In the genomic region with DNA sequence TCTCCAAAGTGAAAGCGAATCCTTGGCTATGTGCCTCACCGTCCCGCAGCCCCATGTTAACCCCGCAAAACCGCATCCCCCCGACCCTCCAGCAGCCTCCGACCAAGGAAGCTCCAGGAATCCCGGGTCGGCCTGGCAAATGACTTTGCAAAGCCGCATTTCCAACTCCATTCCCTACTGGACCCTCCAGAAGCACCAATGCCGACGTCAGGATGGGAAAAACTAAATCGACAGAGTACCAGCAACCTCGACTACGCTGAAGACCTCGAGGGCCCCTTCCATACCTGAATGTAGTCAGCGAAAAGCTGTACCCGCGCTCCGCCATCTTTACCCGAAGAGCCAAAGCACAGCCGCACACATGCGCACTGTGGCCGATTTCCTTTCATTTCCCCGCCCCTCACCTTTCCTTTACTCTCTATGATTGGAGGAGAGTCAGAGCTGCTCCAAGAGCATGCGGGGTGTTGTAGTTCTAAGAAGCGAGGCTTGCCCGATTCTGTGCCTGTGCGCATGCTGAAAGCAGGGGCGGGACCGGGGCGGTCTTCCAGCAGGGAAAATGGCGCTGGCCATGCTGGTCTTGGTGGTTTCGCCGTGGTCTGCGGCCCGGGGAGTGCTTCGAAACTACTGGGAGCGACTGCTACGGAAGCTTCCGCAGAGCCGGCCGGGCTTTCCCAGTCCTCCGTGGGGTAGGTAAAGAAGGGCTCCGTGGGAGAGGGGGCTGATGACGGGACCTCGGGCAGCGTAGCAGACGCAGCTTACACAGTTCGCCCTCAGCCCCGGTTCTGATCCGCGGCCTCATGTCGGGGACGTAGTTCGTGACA, we compare ENCODE assay signal across 1 cellular context.
TF ChIP-seq lines count a peak whose summit lies in the region.

TSS of gene MRPL32 (plus strand) at position 543 of the 818 bp plus-strand sequence. CDS start at position 554, 11 bp downstream.
TSS of gene PSMA2 (minus strand) at position 341 of the 818 bp plus-strand sequence. CDS start at position 325, 16 bp downstream.

TF ChIP-seq in A549, 52 proteins besides CTCF, POLR2A, EP300 and RAD21 (continued from another document):
- TF ChIP-seq PBX3 (IDR thresholded peaks at IDR 0.05) (no peak), JUNB (IDR thresholded peaks at IDR 0.05) (no peak), HDAC2 (IDR thresholded peaks at IDR 0.05) (no peak), ZSCAN20 (CRISPR knock-in tag; IDR thresholded peaks at IDR 0.05) (no peak), FOSB (CRISPR knock-in tag; IDR thresholded peaks at IDR 0.05) (no peak), CEBPB (IDR thresholded peaks at IDR 0.05) (no peak), RCOR1 (IDR thresholded peaks at IDR 0.05; ENCODE audit: low read depth, low read length) (no peak), BHLHE40 (IDR thresholded peaks at IDR 0.05; ENCODE audit: low read depth, low read length) (no peak), HOXB5 (CRISPR knock-in tag; IDR thresholded peaks at IDR 0.05) (no peak), USF2 (IDR thresholded peaks at IDR 0.05) (no peak), SMC3 (IDR thresholded peaks at IDR 0.05) (no peak), FOXS1 (CRISPR knock-in tag; IDR thresholded peaks at IDR 0.05) (no peak), NFE2L2 (conservative IDR thresholded peaks at IDR 0.05; ENCODE audit: low read length) (no peak), BCL3 (IDR thresholded peaks at IDR 0.05) (peak; percentile 69; the same call in 1 of the 3 replicates), ESRRA (IDR thresholded peaks at IDR 0.05; ENCODE audit: borderline replicate concordance, low read length) (no peak), TP53 (CRISPR knock-in tag; IDR thresholded peaks at IDR 0.05) (no peak), CHD2 (IDR thresholded peaks at IDR 0.05; ENCODE audit: low read length, partially characterized antibody) (no peak), CHD4 (IDR thresholded peaks at IDR 0.05; ENCODE audit: borderline replicate concordance) (no peak), HOXA7 (CRISPR knock-in tag; IDR thresholded peaks at IDR 0.05) (no peak), SREBF2 (IDR thresholded peaks at IDR 0.05) (no peak), CBX8 (IDR thresholded peaks at IDR 0.05) (no peak), JUN (IDR thresholded peaks at IDR 0.05) (peak; percentile 68 to 83; a peak in 4 of 5 replicates), CBX2 (IDR thresholded peaks at IDR 0.05; ENCODE audit: borderline replicate concordance, low read depth) (no peak), NR3C1 (IDR thresholded peaks at IDR 0.05) (no peak), EHF (CRISPR knock-in tag; IDR thresholded peaks at IDR 0.05) (no peak), NPAS2 (CRISPR knock-in tag; IDR thresholded peaks at IDR 0.05; ENCODE audit: borderline replicate concordance) (no peak), KDM1A (IDR thresholded peaks at IDR 0.05; ENCODE audit: low read depth) (no peak), MAZ (IDR thresholded peaks at IDR 0.05; ENCODE audit: borderline replicate concordance, low read depth, low read length) (no peak), HEYL (CRISPR knock-in tag; IDR thresholded peaks at IDR 0.05) (no peak), HOXB13 (CRISPR knock-in tag; IDR thresholded peaks at IDR 0.05; ENCODE audit: low read depth) (no peak), RFX5 (IDR thresholded peaks at IDR 0.05) (no peak), MYC (IDR thresholded peaks at IDR 0.05; ENCODE audit: borderline replicate concordance, low read length) (peak; percentile 86), PHF8 (IDR thresholded peaks at IDR 0.05; ENCODE audit: borderline replicate concordance, low read depth) (peak; percentile 75), ELK1 (IDR thresholded peaks at IDR 0.05; ENCODE audit: low read depth, low read length) (no peak), HES2 (IDR thresholded peaks at IDR 0.05) (no peak), E2F6 (IDR thresholded peaks at IDR 0.05; ENCODE audit: borderline replicate concordance, low read depth) (0 out of 2 replicates have a peak, but pooled peaks have one; percentile 41), TFCP2L1 (CRISPR knock-in tag; IDR thresholded peaks at IDR 0.05) (no peak), ZC3H11A (IDR thresholded peaks at IDR 0.05) (no peak), RNF2 (IDR thresholded peaks at IDR 0.05; ENCODE audit: borderline replicate concordance, low read depth) (no peak), GATA3 (IDR thresholded peaks at IDR 0.05; ENCODE audit: borderline replicate concordance) (no peak)
- TF ChIP-seq, protein P1, sequence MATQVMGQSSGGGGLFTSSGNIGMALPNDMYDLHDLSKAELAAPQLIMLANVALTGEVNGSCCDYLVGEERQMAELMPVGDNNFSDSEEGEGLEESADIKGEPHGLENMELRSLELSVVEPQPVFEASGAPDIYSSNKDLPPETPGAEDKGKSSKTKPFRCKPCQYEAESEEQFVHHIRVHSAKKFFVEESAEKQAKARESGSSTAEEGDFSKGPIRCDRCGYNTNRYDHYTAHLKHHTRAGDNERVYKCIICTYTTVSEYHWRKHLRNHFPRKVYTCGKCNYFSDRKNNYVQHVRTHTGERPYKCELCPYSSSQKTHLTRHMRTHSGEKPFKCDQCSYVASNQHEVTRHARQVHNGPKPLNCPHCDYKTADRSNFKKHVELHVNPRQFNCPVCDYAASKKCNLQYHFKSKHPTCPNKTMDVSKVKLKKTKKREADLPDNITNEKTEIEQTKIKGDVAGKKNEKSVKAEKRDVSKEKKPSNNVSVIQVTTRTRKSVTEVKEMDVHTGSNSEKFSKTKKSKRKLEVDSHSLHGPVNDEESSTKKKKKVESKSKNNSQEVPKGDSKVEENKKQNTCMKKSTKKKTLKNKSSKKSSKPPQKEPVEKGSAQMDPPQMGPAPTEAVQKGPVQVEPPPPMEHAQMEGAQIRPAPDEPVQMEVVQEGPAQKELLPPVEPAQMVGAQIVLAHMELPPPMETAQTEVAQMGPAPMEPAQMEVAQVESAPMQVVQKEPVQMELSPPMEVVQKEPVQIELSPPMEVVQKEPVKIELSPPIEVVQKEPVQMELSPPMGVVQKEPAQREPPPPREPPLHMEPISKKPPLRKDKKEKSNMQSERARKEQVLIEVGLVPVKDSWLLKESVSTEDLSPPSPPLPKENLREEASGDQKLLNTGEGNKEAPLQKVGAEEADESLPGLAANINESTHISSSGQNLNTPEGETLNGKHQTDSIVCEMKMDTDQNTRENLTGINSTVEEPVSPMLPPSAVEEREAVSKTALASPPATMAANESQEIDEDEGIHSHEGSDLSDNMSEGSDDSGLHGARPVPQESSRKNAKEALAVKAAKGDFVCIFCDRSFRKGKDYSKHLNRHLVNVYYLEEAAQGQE (IDR thresholded peaks at IDR 0.05) = no peak
- TF ChIP-seq, protein P2, sequence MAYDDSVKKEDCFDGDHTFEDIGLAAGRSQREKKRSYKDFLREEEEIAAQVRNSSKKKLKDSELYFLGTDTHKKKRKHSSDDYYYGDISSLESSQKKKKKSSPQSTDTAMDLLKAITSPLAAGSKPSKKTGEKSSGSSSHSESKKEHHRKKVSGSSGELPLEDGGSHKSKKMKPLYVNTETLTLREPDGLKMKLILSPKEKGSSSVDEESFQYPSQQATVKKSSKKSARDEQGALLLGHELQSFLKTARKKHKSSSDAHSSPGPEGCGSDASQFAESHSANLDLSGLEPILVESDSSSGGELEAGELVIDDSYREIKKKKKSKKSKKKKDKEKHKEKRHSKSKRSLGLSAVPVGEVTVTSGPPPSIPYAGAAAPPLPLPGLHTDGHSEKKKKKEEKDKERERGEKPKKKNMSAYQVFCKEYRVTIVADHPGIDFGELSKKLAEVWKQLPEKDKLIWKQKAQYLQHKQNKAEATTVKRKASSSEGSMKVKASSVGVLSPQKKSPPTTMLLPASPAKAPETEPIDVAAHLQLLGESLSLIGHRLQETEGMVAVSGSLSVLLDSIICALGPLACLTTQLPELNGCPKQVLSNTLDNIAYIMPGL (CRISPR knock-in tag; IDR thresholded peaks at IDR 0.05; ENCODE audit: borderline replicate concordance) = no peak
- TF ChIP-seq, protein P3, sequence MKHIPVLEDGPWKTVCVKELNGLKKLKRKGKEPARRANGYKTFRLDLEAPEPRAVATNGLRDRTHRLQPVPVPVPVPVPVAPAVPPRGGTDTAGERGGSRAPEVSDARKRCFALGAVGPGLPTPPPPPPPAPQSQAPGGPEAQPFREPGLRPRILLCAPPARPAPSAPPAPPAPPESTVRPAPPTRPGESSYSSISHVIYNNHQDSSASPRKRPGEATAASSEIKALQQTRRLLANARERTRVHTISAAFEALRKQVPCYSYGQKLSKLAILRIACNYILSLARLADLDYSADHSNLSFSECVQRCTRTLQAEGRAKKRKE (CRISPR knock-in tag; IDR thresholded peaks at IDR 0.05; ENCODE audit: low read depth) = no peak
